7 cellular contexts compared by ENCODE assay signal in the genomic region with DNA sequence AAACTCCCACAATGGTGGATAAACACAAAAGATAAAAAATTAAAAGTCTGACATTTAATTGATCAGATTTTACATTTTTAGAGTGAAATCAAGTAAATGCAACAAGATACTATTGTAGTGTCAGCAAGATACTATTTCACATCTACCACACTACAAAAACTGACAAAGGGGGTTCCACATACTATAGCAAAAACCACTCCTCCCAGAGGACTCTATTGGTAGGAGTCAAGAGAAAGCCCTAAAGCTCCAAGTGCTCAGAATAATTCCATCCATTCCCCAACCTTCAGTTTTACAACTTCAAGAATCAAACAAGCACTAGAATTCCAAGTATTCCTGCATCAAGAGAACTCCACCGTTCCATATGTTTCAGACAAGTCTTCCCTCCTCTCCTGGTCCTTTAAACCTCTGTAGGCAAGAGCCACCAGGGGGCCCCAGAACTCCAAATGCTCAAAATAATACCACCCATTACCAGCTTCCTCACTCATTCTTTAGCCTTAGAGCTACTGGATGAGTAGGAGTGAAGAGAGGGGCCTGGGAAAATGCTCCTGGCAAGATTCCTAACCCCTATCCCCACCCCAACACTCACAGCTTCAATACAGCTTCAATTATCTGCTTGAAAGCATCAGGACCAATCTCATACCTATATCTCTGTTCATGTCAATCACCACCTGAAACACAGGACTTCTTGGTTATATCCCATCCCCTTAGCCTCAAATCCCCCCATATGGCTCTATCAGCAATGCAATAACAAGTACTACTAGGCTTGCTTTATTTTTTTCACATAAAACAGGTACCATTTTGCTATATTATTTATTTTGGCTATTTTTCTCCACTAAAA. TPM values are rescaled to one million over a fixed set of nuclear protein-coding genes. Genes with fewer than 3 reads are reported as not detected.
A peak's percentile ranks its signal among the peaks of the same experiment; 100 is the strongest.
DNase-seq lines count a peak whose midpoint lies in the region; ATAC-seq and TF ChIP-seq lines count a peak whose summit lies in the region.

No MANE protein-coding gene starts in this region.

- H3K4me1 Mint-ChIP-seq in nephron progenitor cell, result peaks cover 16% of the 10 kb centered on the region

- H3K4me3 ChIP-seq in epithelial cell of proximal tubule (ENCODE audit: low read depth, low read length), result no peak overlapping the region

- POLR2A ChIA-PET in GM10248 (lab: Yijun Ruan, JAX), result interaction anchor here (1.0 kb wide), 1 partner anchor 10 kb away, joined by 3 read pairs; a partner anchor contains a TSS

- peak overlapping the region; percentile 45 for H3K27ac Mint-ChIP-seq in nephron progenitor cell

- DNase-seq in GM10248 (ENCODE audit: extremely low spot score) (peak; percentile 52), NCI-H2227 treated with DMSO at 0.1 percent for 48 hours (lab: John Stamatoyannopoulos, UW) (peak; percentile 42), epithelial cell of proximal tubule (ENCODE audit: low read depth) (no peak), nephron progenitor cell (peak; percentile 59), NCI-H2029 (lab: John Stamatoyannopoulos, UW) (no peak)
- DNase-seq in activated CD4-positive, alpha-beta T cell treated with anti-CD3 and anti-CD28 coated beads, Interleukin-2, amount 50 U/mL, for 1 hour, result peak; percentile 55

- H3K36me3 Mint-ChIP-seq in nephron progenitor cell (ENCODE audit: low read depth), result peaks cover 78% of the 10 kb centered on the region

- peak; percentile 58 for ATAC-seq in HG02623 (IDR thresholded peaks at IDR 0.05; ENCODE audit: unreplicated experiment)

- H3K4me3 Mint-ChIP-seq in nephron progenitor cell, result no peak overlapping the region

- TF ChIP-seq CTCF in GM10248 (IDR thresholded peaks at IDR 0.05; ENCODE audit: control extremely low read depth, extremely low read depth, low read depth, missing control alignments) (peak; percentile 71), epithelial cell of proximal tubule (conservative IDR thresholded peaks at IDR 0.05; ENCODE audit: low read depth, low read length) (peak; percentile 84), nephron progenitor cell (IDR thresholded peaks at IDR 0.05) (peak; percentile 59)

- H3K27me3 Mint-ChIP-seq in nephron progenitor cell (ENCODE audit: low read depth, poor library complexity), result no peaks in the 10 kb centered on the region

- no peaks in the 10 kb centered on the region for H3K9me3 Mint-ChIP-seq in nephron progenitor cell

- CTCF ChIA-PET in GM10248 (lab: Yijun Ruan, JAX), result interaction anchor here (0.6 to 9.1 kb wide), 30 partner anchors 8 to 611 kb away, joined by 3 to 163 read pairs (median 3); a partner anchor contains a TSS

RNA-seq across cellular contexts. Expression of a gene that starts 9.9 kb away (rescaled TPM):
- total RNA-seq in epithelial cell of proximal tubule, result 47.7 and 57.4 TPM in 2 replicates

RNA-seq across cellular contexts. Expression of a gene that starts 14.4 kb away (rescaled TPM):
- 35.3 and 50.5 TPM in 2 replicates for total RNA-seq in epithelial cell of proximal tubule

Comparison
In these comparisons a context has a peak if more than half of its experiments do, and no peak if none do; other contexts are left out.
1. DNase-seq: peak in GM10248 (single experiment), NCI-H2227 treated with DMSO at 0.1 percent for 48 hours (single experiment), activated CD4-positive, alpha-beta T cell treated with anti-CD3 and anti-CD28 coated beads, Interleukin-2, amount 50 U/mL, for 1 hour (single experiment) and nephron progenitor cell (single experiment); none in epithelial cell of proximal tubule (single experiment) and NCI-H2029 (single experiment).
2. Peak in every context shown above with its lines, with median percentiles within 50 percentile points of each other: CTCF ChIP-seq.